Comparison of ENCODE assay signal across 23 cellular contexts in the genomic region with DNA sequence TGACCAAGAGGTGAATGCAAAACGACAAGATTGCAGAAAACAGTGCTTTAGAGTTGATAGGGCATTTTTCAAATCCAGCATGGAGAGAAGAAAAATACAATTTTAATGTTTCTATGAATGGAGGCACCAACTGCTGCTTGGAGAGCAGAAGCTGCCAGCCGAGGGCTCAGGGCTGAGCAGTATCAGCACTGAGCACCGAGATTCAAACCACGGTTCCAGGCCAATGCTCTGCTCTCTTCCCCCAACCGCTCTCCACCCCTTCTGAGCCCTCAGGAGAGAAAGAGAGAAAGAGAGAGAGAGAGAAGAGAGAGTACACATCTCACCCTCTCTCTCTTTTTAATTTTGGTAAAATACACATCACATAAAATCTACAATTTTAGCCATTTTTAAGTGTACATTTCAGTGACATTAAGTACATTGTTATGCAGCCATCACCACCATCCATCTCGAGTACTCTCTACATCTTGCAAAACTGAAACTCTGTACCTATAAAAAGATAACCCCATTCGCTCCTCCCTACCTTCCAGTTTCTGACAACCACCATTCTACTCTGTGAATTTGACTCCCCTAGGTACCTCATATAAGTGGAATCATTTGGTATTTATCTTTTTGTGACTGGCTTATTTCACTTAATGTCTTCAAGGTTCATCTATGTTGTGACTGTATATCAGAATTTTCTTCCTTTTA.
"Had no signal": no experiment of that assay in that cellular context is flagged by ENCODE, and none has a peak within 500 bp of the region (broad histone marks: within the 10 kb centered on the region; RNA-seq: fewer than 3 reads in every experiment).

No MANE protein-coding gene starts in this region.

- H3K27ac ChIP-seq: brain microvascular endothelial cell, cardiac muscle cell, SJSA1 had no signal

- DNase-seq: activated CD4-positive, alpha-beta T cell treated with anti-CD3 and anti-CD28 coated beads for 4 hours; activated CD8-positive, alpha-beta memory T cell treated with anti-CD3 and anti-CD28 coated beads, Interleukin-2, amount 50 U/mL, for 4 hours; activated CD8-positive, alpha-beta T cell treated with anti-CD3 and anti-CD28 coated beads for 36 hours; activated gamma-delta T cell treated with Interleukin-2 at 50 U/mL for 16 hours; activated naive CD4-positive, alpha-beta T cell treated with anti-CD3 and anti-CD28 coated beads, Interleukin-2, amount 10 ng/mL, durations not matched to agents 7 days and 5 days; activated naive CD8-positive, alpha-beta T cell treated with anti-CD3 and anti-CD28 coated beads for 36 hours; activated T-cell treated with anti-CD3 and anti-CD28 coated beads, Interleukin-2, amount 50 U/mL, for 72 hours; brain microvascular endothelial cell; NCI-H1048; NCI-H146; NCI-H187 treated with DMSO at 0.1 percent for 48 hours; NCI-H2081 treated with DMSO at 0.1 percent for 48 hours; NCI-H2227 treated with DMSO at 0.1 percent for 48 hours; NCI-H510A; NCI-H526 treated with DMSO at 0.1 percent for 48 hours; NCI-H82; NK-92 treated with Interleukin-12 subunit alpha and Interleukin-12 subunit beta, amount 100 ng/mL, for 24 hours; OCI-M1; SHP77 had no signal

- H3K36me3 ChIP-seq: brain microvascular endothelial cell, cardiac muscle cell, SJSA1 had no signal

- ATAC-seq: activated CD4-positive, CD25-positive, alpha-beta regulatory T cell treated with anti-CD3 and anti-CD28 coated beads, Interleukin-2, amount 50 U/mL, for 24 hours; activated CD8-positive, alpha-beta T cell treated with anti-CD3 and anti-CD28 coated beads for 36 hours; activated T-cell treated with anti-CD3 and anti-CD28 coated beads, Interleukin-2, amount 50 U/mL, for 72 hours; Panc1 had no signal

- H3K4me1 ChIP-seq: SJSA1 had no signal

- H3K4me3 ChIP-seq: cardiac muscle cell, SJSA1 had no signal

- H3K9me3 ChIP-seq: SJSA1 had no signal
